In the genomic region with DNA sequence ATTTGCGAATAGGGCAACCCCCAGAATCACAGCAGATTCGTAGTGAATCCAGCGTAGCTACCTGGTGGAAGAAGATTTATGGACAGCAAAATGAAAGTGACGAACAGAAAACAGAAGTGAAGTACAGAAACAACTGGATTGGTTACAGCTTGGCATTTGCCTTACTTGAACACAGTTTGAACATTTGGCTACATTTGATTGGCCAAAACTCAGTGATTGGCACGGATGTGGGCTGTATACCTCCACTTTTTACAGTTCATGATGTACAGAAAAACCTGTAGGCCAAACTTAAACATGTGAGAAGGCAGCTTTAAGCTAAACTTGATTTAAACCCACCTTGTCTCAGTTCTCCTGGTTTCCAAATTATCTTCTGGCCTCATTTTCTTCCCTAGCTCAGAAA, we compare ENCODE assay signal across 21 cellular contexts. TPM values are rescaled to one million over a fixed set of nuclear protein-coding genes. Genes with fewer than 3 reads are reported as not detected.
DNase-seq lines count a peak whose midpoint lies in the region; ATAC-seq, FAIRE-seq and TF ChIP-seq lines count a peak whose summit lies in the region.
"Had no signal": no experiment of that assay in that cellular context is flagged by ENCODE, and none has a peak within 500 bp of the region (broad histone marks: within the 10 kb centered on the region; RNA-seq: fewer than 3 reads in every experiment).

No MANE protein-coding gene starts in this region.

- WGBS in HepG2 (ENCODE audit: low lambda C conversion rate): 86% methylated on average over 5 of the region's 5 CpGs
- 89% methylated on average over 4 of the region's 5 CpGs for WGBS in right lobe of liver (ENCODE audit: insufficient coverage, low coverage, low lambda C conversion rate, missing lambda C conversion rate)

- CTCF ChIA-PET in HepG2 (lab: Yijun Ruan, JAX; ENCODE audit: low intra/inter-chr PET ratio, low total read pairs): no interaction called here
- CTCF ChIA-PET in activated B cell treated with CpG ODN at 0.5 μM for 24 hours (lab: Charles Lee): interaction anchor here (1.0 kb wide), 1 partner anchor 11 kb away, joined by 3 read pairs; no protein-coding TSS in a partner anchor

- intact Hi-C loops in HepG2 (cut with micrococcal nuclease; ENCODE audit: unreplicated experiment): loop anchor here (10.0 kb wide), 1 partner anchor 54 kb away; the partner anchor contains the start of gene AMN1
- intact Hi-C loops in right lobe of liver (cut with DNase I): no loop called here
- intact Hi-C loops in activated B cell treated with CpG ODN at 0.5 μM for 24 hours (cut with micrococcal nuclease): loop anchor here (2.0 kb wide), 1 partner anchor 18 kb away; no protein-coding TSS in a partner anchor

- POLR2A ChIA-PET in HepG2 (lab: Yijun Ruan, JAX) (no interaction called here), activated B cell treated with CpG ODN at 0.5 μM for 24 hours (lab: Charles Lee) (interaction anchor here (0.6 to 2.1 kb wide), 8 partner anchors 9 to 171 kb away, joined by 3 to 8 read pairs (median 4); partner anchors contain the start of gene AMN1)

- in situ Hi-C loops in HepG2 (cut with HindIII; ENCODE audit: extremely low pct_ligation_motif_present, low pct_unique_long_range_greater_than_20kb): no loop called here

- no peak overlapping the region for H3K4me2 ChIP-seq in HepG2 (ENCODE audit: low read depth, low read length)
- H3K4me2 ChIP-seq: KMS-11 had no signal

- H3K9ac ChIP-seq in HepG2 (ENCODE audit: insufficient read depth, low read depth, low read length): no peak overlapping the region
- H3K9ac ChIP-seq: KMS-11 had no signal

- TF ChIP-seq CTCF in HepG2 (CRISPR knock-in tag; IDR thresholded peaks at IDR 0.05): no peak
- TF ChIP-seq CTCF in right lobe of liver (IDR thresholded peaks at IDR 0.05): no peak
- no peak for TF ChIP-seq CTCF in activated B cell treated with CpG ODN at 0.5 μM for 24 hours (IDR thresholded peaks at IDR 0.05)

- TF ChIP-seq EP300 in HepG2 (IDR thresholded peaks at IDR 0.05; ENCODE audit: low read depth in 2 of 2, low read length in 2 of 2): no peak
- no peak for TF ChIP-seq EP300 in HepG2 (CRISPR knock-in tag; IDR thresholded peaks at IDR 0.05; ENCODE audit: borderline replicate concordance)

- no peaks in the 10 kb centered on the region for H3K79me2 ChIP-seq in HepG2 (ENCODE audit: insufficient read depth, low read length)

- peak overlapping the region; percentile 43 for H2AFZ ChIP-seq in HepG2 (ENCODE audit: low read length)

- ATAC-seq in HepG2: no peak
- ATAC-seq in right lobe of liver: no peak
- ATAC-seq in activated B cell treated with CpG ODN at 0.5 μM for 24 hours (ENCODE audit: low read depth): peak; percentile 25
- ATAC-seq in memory B cell (ENCODE audit: low read depth): peak; percentile 15

- H3K4me1 ChIP-seq in HepG2 (ENCODE audit: insufficient read depth, low read length): peaks cover 14% of the 10 kb centered on the region
- H3K4me1 ChIP-seq in right lobe of liver: peaks cover 0 to 15% (median 5%) of the 10 kb centered on the region in 4 donors

- H3K27ac ChIP-seq in HepG2 (ENCODE audit: extremely low read length, insufficient read depth, low read length) (no peak overlapping the region), right lobe of liver (no peak overlapping the region)
- H3K27ac ChIP-seq: C4-2B, KMS-11 had no signal

- H3K4me1 Mint-ChIP-seq in activated B cell treated with CpG ODN at 0.5 μM for 24 hours: peaks cover 19% of the 10 kb centered on the region
- H3K4me1 Mint-ChIP-seq in memory B cell: peaks cover 19% of the 10 kb centered on the region
- H3K4me1 Mint-ChIP-seq in activated naive CD8-positive, alpha-beta T cell treated with anti-CD3 and anti-CD28 coated beads for 36 hours: peaks cover 4% of the 10 kb centered on the region

- FAIRE-seq in HepG2 (lab: Jason Lieb, UNC): no peak
- FAIRE-seq: G401.6, GM19239 had no signal

- TF ChIP-seq RAD21 in HepG2 (CRISPR knock-in tag; IDR thresholded peaks at IDR 0.05): no peak

- no TSS peak for BruUV-seq in HepG2 (replicated peaks; lab: Mats Ljungman, UMichigan)

- peak overlapping the region; percentile 66 for H3K27ac Mint-ChIP-seq in activated B cell treated with CpG ODN at 0.5 μM for 24 hours
- peak overlapping the region; percentile 35 for H3K27ac Mint-ChIP-seq in memory B cell
- H3K27ac Mint-ChIP-seq in activated naive CD8-positive, alpha-beta T cell treated with anti-CD3 and anti-CD28 coated beads for 36 hours: no peak overlapping the region

- TF ChIP-seq POLR2A in HepG2 (IDR thresholded peaks at IDR 0.05; ENCODE audit: insufficient read depth in 1 of 2, low read depth in 2 of 2, low read length in 2 of 2): no peak
- no peak for TF ChIP-seq POLR2A in right lobe of liver (IDR thresholded peaks at IDR 0.05)

- H3K4me3 Mint-ChIP-seq in activated B cell treated with CpG ODN at 0.5 μM for 24 hours (peak overlapping the region; percentile 15), memory B cell (no peak overlapping the region)
- no peak overlapping the region for H3K4me3 Mint-ChIP-seq in activated naive CD8-positive, alpha-beta T cell treated with anti-CD3 and anti-CD28 coated beads for 36 hours

- H3K27me3 Mint-ChIP-seq in activated B cell treated with CpG ODN at 0.5 μM for 24 hours (no peaks in the 10 kb centered on the region), memory B cell (no peaks in the 10 kb centered on the region)
- no peaks in the 10 kb centered on the region for H3K27me3 Mint-ChIP-seq in activated naive CD8-positive, alpha-beta T cell treated with anti-CD3 and anti-CD28 coated beads for 36 hours

- H3K36me3 ChIP-seq in HepG2 (replicated peaks in 1 of 2; ENCODE audit: control insufficient read depth in 1 of 2, insufficient read depth in 2 of 2, low read length in 2 of 2): no peaks in the 10 kb centered on the region
- H3K36me3 ChIP-seq in right lobe of liver: no peaks in the 10 kb centered on the region

- H3K9me3 Mint-ChIP-seq in activated B cell treated with CpG ODN at 0.5 μM for 24 hours (peaks cover under 1% of the 10 kb centered on the region), memory B cell (peaks cover 1% of the 10 kb centered on the region)
- H3K9me3 Mint-ChIP-seq in activated naive CD8-positive, alpha-beta T cell treated with anti-CD3 and anti-CD28 coated beads for 36 hours: peaks cover 2% of the 10 kb centered on the region

- H3K36me3 Mint-ChIP-seq in activated B cell treated with CpG ODN at 0.5 μM for 24 hours (ENCODE audit: low read depth): peaks cover under 1% of the 10 kb centered on the region
- H3K36me3 Mint-ChIP-seq in memory B cell: peaks cover 1% of the 10 kb centered on the region
- peaks cover 1% of the 10 kb centered on the region for H3K36me3 Mint-ChIP-seq in activated naive CD8-positive, alpha-beta T cell treated with anti-CD3 and anti-CD28 coated beads for 36 hours

- no peak overlapping the region for H3K4me3 ChIP-seq in HepG2 (replicated peaks in 1 of 3; ENCODE audit: insufficient read depth in 1 of 3, low read depth in 2 of 3, low read length in 3 of 3)
- no peak overlapping the region for H3K4me3 ChIP-seq in right lobe of liver

- H3K27me3 ChIP-seq in HepG2 (ENCODE audit: control insufficient read depth in 1 of 2, insufficient read depth in 2 of 2, low read length in 2 of 2): no peaks in the 10 kb centered on the region
- H3K27me3 ChIP-seq in right lobe of liver: no peaks in the 10 kb centered on the region

- H4K20me1 ChIP-seq in HepG2 (ENCODE audit: insufficient read depth, low read length): no peaks in the 10 kb centered on the region

- no peak for DNase-seq in HepG2 (ENCODE audit: low spot score)
- DNase-seq in right lobe of liver: no peak
- DNase-seq in activated B cell treated with CpG ODN at 0.5 μM for 24 hours: no peak
- no peak for DNase-seq in memory B cell (ENCODE audit: low spot score in 2 of 2)
- DNase-seq in MV-4-11 (lab: John Stamatoyannopoulos, UW): no peak
- DNase-seq in stimulated activated CD4-positive, alpha-beta T cell treated with anti-CD3 and anti-CD28 coated beads, Interleukin-4, amount 100 ng/mL, for 1 hour: no peak
- DNase-seq in activated CD4-positive, alpha-beta T cell treated with anti-CD3 and anti-CD28 coated beads, Interleukin-2, amount 50 U/mL, for 1 hour: no peak
- no peak for DNase-seq in activated naive CD8-positive, alpha-beta T cell treated with anti-CD3 and anti-CD28 coated beads for 36 hours
- DNase-seq: Calu3, DMS79, GOT3, MM.1S, NCI-H187 treated with DMSO at 0.1 percent for 48 hours, NCI-H446 treated with DMSO at 0.1 percent for 48 hours, NCI-H774, SIG-M5, SW 1271 had no signal

- H3K9me3 ChIP-seq in HepG2 (ENCODE audit: low read length) (no peaks in the 10 kb centered on the region), right lobe of liver (no peaks in the 10 kb centered on the region)

RNA-seq across cellular contexts. Expression of gene AMN1, which starts 49.9 kb away (rescaled TPM):
- 7.5 and 11.3 TPM in 2 replicates for total RNA-seq in HepG2 (2016; rRNA removed; fragmentation: Illumina TruSeq; extraction: Trizol)
- total RNA-seq in HepG2 (2016; cell fraction: cytosol; rRNA removed; fragmentation: Illumina TruSeq; extraction: Trizol; ENCODE audit: low read depth): 7.7 and 9.1 TPM in 2 replicates
- 8.3 and 9.6 TPM in 2 replicates for total RNA-seq in HepG2 (2016; cell fraction: insoluble cytoplasmic fraction; rRNA removed; fragmentation: Illumina TruSeq; extraction: Trizol)
- total RNA-seq in HepG2 (2016; cell fraction: membrane; rRNA removed; fragmentation: Illumina TruSeq; extraction: Trizol): 8.9 and 9.0 TPM in 2 replicates
- 6.7 and 6.8 TPM in 2 replicates for total RNA-seq in HepG2 (2016; cell fraction: nucleus; rRNA removed; fragmentation: Illumina TruSeq; extraction: Trizol)
- 26.3 and 26.5 TPM in 2 replicates for polyA plus RNA-seq in HepG2 (2011; rRNA removed)
- 13.9 and 26.8 TPM in 2 replicates for polyA plus RNA-seq in HepG2 (2011; cell fraction: cytosol; rRNA removed)
- 10.6 and 16.4 TPM in 2 replicates for polyA plus RNA-seq in HepG2 (2011; cell fraction: nucleus; rRNA removed)
- 20.1 and 34.9 TPM in 2 replicates for polyA plus RNA-seq in HepG2 (2012)
- polyA plus RNA-seq in HepG2 (2016; cell fraction: cytosol; fragmentation: Illumina TruSeq; extraction: Trizol; ENCODE audit: low read depth): 3.8 and 4.5 TPM in 2 replicates
- polyA plus RNA-seq in HepG2 (2016; cell fraction: insoluble cytoplasmic fraction; fragmentation: Illumina TruSeq; extraction: Trizol; ENCODE audit: low read depth): 9.2 and 10.1 TPM in 2 replicates
- polyA plus RNA-seq in HepG2 (2016; cell fraction: membrane; fragmentation: Illumina TruSeq; extraction: Trizol; ENCODE audit: low read depth): 7.3 and 8.2 TPM in 2 replicates
- polyA plus RNA-seq in HepG2 (2016; cell fraction: nucleus; fragmentation: Illumina TruSeq; extraction: Trizol; ENCODE audit: insufficient read depth, low read depth): 8.4 and 8.8 TPM in 2 replicates
- 3.4 and 6.6 TPM in 2 replicates for polyA minus RNA-seq in HepG2 (2011; rRNA and poly(A)+ RNA removed; ENCODE audit: low replicate concordance)
- 9.8 and 12.4 TPM in 2 replicates for polyA minus RNA-seq in HepG2 (2011; cell fraction: cytosol; rRNA and poly(A)+ RNA removed)
- 15.1 and 20.8 TPM in 2 replicates for polyA minus RNA-seq in HepG2 (2011; cell fraction: nucleus; rRNA and poly(A)+ RNA removed)
- 1 to 10 TPM; 1.2 to 7.3 (median 2.8) TPM for total RNA-seq in right lobe of liver
- 13.7 and 15.5 TPM in 2 replicates for total RNA-seq in activated B cell treated with CpG ODN at 0.5 μM for 24 hours
- total RNA-seq in activated naive CD8-positive, alpha-beta T cell treated with anti-CD3 and anti-CD28 coated beads for 36 hours: 1 to 10 TPM; 2.7 to 3.7 TPM

Comparison
In these comparisons a context has a peak if more than half of its experiments do, and no peak if none do; other contexts are left out.
1. intact Hi-C loops: an anchor here in HepG2 (10.0 kb wide) and activated B cell treated with CpG ODN at 0.5 μM for 24 hours (2.0 kb wide); none called in right lobe of liver.
2. ATAC-seq: peak in activated B cell treated with CpG ODN at 0.5 μM for 24 hours (single experiment) and memory B cell (single experiment); none in HepG2 (single experiment) and right lobe of liver (0 of 4).